In the genomic region with DNA sequence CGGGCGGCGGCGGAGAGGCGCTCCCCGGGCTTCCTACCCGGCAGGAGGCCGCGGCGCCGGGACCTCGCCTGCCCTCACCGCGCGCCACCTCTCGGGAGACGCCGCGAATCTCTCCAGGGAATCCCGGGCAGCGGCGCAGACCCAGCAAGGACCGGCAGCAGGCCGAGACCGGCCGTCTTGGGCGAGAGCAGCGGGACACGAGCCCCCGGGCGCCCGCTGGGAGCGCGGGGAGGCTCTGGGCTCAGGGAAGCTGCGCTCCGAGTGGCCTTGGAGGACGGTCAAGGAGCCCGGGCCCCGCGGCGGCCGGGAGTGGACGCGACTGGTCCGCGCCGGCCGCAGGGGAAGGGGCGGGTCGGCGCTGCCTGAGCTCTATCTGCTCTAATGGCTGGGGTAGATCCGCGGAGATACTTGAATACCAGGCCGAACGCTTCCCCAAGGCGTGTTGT, we compare ENCODE assay signal across 1 cellular context.
TF ChIP-seq lines count a peak whose summit lies in the region.

No MANE protein-coding gene starts in this region.

TF ChIP-seq in HCT116, 20 proteins besides CTCF, POLR2A, EP300 and RAD21 (continued from another document):
- TF ChIP-seq ELF1 (IDR thresholded peaks at IDR 0.05; ENCODE audit: borderline replicate concordance, low read depth) (no peak), SRF (IDR thresholded peaks at IDR 0.05; ENCODE audit: low read depth) (no peak), TCF7L2 (IDR thresholded peaks at IDR 0.05; ENCODE audit: borderline replicate concordance, extremely low read depth, insufficient read depth, insufficient read length) (no peak)
TF ChIP-seq in HCT116: peak in this region for 0.
